In genomic region chr1:982765-983436, GRCh38 we compare ENCODE assay signal across 10 cellular contexts. TPM values are rescaled to one million over a fixed set of nuclear protein-coding genes. Genes with fewer than 3 reads are reported as not detected.
"Had no signal": no experiment of that assay in that cellular context is flagged by ENCODE, and none has a peak within 500 bp of the region (broad histone marks: within the 10 kb centered on the region; RNA-seq: fewer than 3 reads in every experiment).

No MANE protein-coding gene starts in this region.

- H3K4me1 ChIP-seq: pancreas had no signal

- H3K36me3 ChIP-seq: pancreas, transverse colon had no signal

- H3K27me3 ChIP-seq: pancreas had no signal

- H3K4me3 Mint-ChIP-seq: nephron progenitor cell had no signal

- H3K27ac Mint-ChIP-seq: activated naive CD4-positive, alpha-beta T cell treated with anti-CD3 and anti-CD28 coated beads, Interleukin-2, amount 50 U/mL, for 72 hours; nephron progenitor cell had no signal

- ATAC-seq: activated naive CD4-positive, alpha-beta T cell treated with anti-CD3 and anti-CD28 coated beads, Interleukin-2, amount 50 U/mL, for 72 hours had no signal

- H3K4me3 ChIP-seq: pancreas, transverse colon had no signal

- FAIRE-seq: pancreas, small intestine had no signal

- H3K36me3 Mint-ChIP-seq: activated naive CD4-positive, alpha-beta T cell treated with anti-CD3 and anti-CD28 coated beads, Interleukin-2, amount 50 U/mL, for 72 hours had no signal

- H3K27ac ChIP-seq: pancreas, transverse colon had no signal

- H3K9me3 ChIP-seq: pancreas, transverse colon had no signal

- H3K9me3 Mint-ChIP-seq: activated naive CD4-positive, alpha-beta T cell treated with anti-CD3 and anti-CD28 coated beads, Interleukin-2, amount 50 U/mL, for 72 hours had no signal

- DNase-seq: glutamatergic neuron, nephron progenitor cell, retina, small intestine, transverse colon had no signal

RNA-seq across cellular contexts. Expression of gene PERM1, which starts 1.0 kb away (rescaled TPM):
- total RNA-seq: activated naive CD4-positive, alpha-beta T cell treated with anti-CD3 and anti-CD28 coated beads, Interleukin-2, amount 50 U/mL, for 72 hours; dermis microvascular lymphatic vessel endothelial cell; esophagus mucosa; mesenteric fat pad had no signal
